ENCODE assay signal across 8 cellular contexts in genomic region chr12:101697930-101698781, GRCh38. TPM values are rescaled to one million over a fixed set of nuclear protein-coding genes. Genes with fewer than 3 reads are reported as not detected.
DNase-seq lines count a peak whose midpoint lies in the region; ATAC-seq and FAIRE-seq lines count a peak whose summit lies in the region.

No MANE protein-coding gene starts in this region.

- FAIRE-seq in HTR-8/SVneo (lab: Jason Lieb, UNC) = no peak

- DNase-seq in NCI-H146 (lab: John Stamatoyannopoulos, UW) (peak; percentile 5), NCI-H146 treated with DMSO at 0.1 percent for 48 hours (lab: John Stamatoyannopoulos, UW; ENCODE audit: unreplicated experiment) (no peak), HTR-8/SVneo (ENCODE audit: insufficient read length, low spot score) (peak; percentile 19), T1000 (lab: John Stamatoyannopoulos, UW) (peak; percentile 39), dermis blood vessel endothelial cell (peak; percentile 37), left lobe of liver (ENCODE audit: low spot score) (peak; percentile 92)
- DNase-seq in stimulated activated CD4-positive, alpha-beta T cell treated with anti-CD3 and anti-CD28 coated beads, Interleukin-4, amount 100 ng/mL, for 24 hours = peak; percentile 12

- ATAC-seq in GM21529 (IDR thresholded peaks at IDR 0.05; ENCODE audit: unreplicated experiment) (peak; percentile 33), left lobe of liver (peak; percentile 70)

RNA-seq across cellular contexts. Expression of gene CHPT1, which starts 0.7 kb away (rescaled TPM):
- total RNA-seq in dermis blood vessel endothelial cell = 28.8 and 29.3 TPM in 2 replicates
- total RNA-seq in left lobe of liver = 78.3 TPM

RNA-seq across cellular contexts. Expression of gene SYCP3, which starts 41.1 kb away (rescaled TPM):
- 0.05 TPM in 1 of 2 replicates, not detected in the other for total RNA-seq in dermis blood vessel endothelial cell
- total RNA-seq in left lobe of liver = not detected
